25 cellular contexts compared by ENCODE assay signal in genomic region chr20:32554965-32555289, GRCh38. TPM values are rescaled to one million over a fixed set of nuclear protein-coding genes. Genes with fewer than 3 reads are reported as not detected.
DNase-seq lines count a peak whose midpoint lies in the region; ATAC-seq, FAIRE-seq and TF ChIP-seq lines count a peak whose summit lies in the region.
"Had no signal": no experiment of that assay in that cellular context is flagged by ENCODE, and none has a peak within 500 bp of the region (broad histone marks: within the 10 kb centered on the region; RNA-seq: fewer than 3 reads in every experiment).

No MANE protein-coding gene starts in this region.

- H3K4me3 Mint-ChIP-seq in CD4-positive, CD25-positive, alpha-beta regulatory T cell, result peak overlapping the region in 1 of 4 donors; percentile 49
- no peak overlapping the region for H3K4me3 Mint-ChIP-seq in activated T-helper 1 cell treated with anti-CD3 and anti-CD28 coated beads, Interleukin-12 subunit alpha, Interleukin-12 subunit beta, Interleukin-2, Interleukin-4 antibody, amounts not matched to agents 30 ng/mL and 10 ng/mL and 1 ng/mL, durations not matched to agents 14 hours and 24 hours and 36 hours
- peak overlapping the region in 3 of 5 donors; percentile 33 to 60 (median 52) for H3K4me3 Mint-ChIP-seq in immature natural killer cell
- H3K4me3 Mint-ChIP-seq: activated CD4-positive, alpha-beta T cell treated with anti-CD3 and anti-CD28 coated beads, Interleukin-2, amount 10 ng/mL, durations not matched to agents 24 days and 14 days; T-helper 1 cell treated with Interleukin-12 subunit alpha and Interleukin-12 subunit beta and Interleukin-4 antibody, amounts not matched to agents 30 μg/mL and 1 μg/mL, for 36 hours had no signal

- DNase-seq in A549 (ENCODE audit: low read depth in 1 of 2, low spot score in 1 of 2), result no peak
- DNase-seq in CD4-positive, CD25-positive, alpha-beta regulatory T cell, result no peak
- no peak for DNase-seq in activated T-helper 1 cell treated with anti-CD3 and anti-CD28 coated beads, Interleukin-12 subunit alpha, Interleukin-12 subunit beta, Interleukin-2, Interleukin-4 antibody, amounts not matched to agents 30 ng/mL and 10 ng/mL and 1 ng/mL, durations not matched to agents 14 hours and 24 hours and 36 hours (ENCODE audit: low spot score)
- DNase-seq in immature natural killer cell, result no peak
- DNase-seq in NCI-H526 (lab: John Stamatoyannopoulos, UW), result no peak
- no peak for DNase-seq in middle frontal gyrus (ENCODE audit: extremely low spot score, low spot score)
- no peak for DNase-seq in NCI-H187 treated with DMSO at 0.1 percent for 48 hours (lab: John Stamatoyannopoulos, UW)
- DNase-seq: activated CD4-positive, alpha-beta T cell treated with anti-CD3 and anti-CD28 coated beads, Interleukin-2, amount 10 ng/mL, durations not matched to agents 24 days and 14 days; body of pancreas; gastrocnemius medialis; GOT3; kidney; lower lobe of right lung; NCI-H1417 treated with DMSO at 0.1 percent for 48 hours; NCI-H510A; NK-92 treated with Interleukin-12 subunit alpha and Interleukin-12 subunit beta, amount 100 ng/mL, for 24 hours; occipital lobe; stimulated activated CD4-positive, alpha-beta T cell treated with anti-CD3 and anti-CD28 coated beads, Interleukin-2, amount 100 ng/mL, for 48 hours; stomach had no signal

- FAIRE-seq in A549 (lab: Jason Lieb, UNC), result no peak
- FAIRE-seq: kidney had no signal

- POLR2A ChIA-PET in A549 (lab: Yijun Ruan, JAX), result no interaction called here

- no peak for TF ChIP-seq RAD21 in A549 (conservative IDR thresholded peaks at IDR 0.05 in 1 of 2, IDR thresholded peaks at IDR 0.05 in 1 of 2)

- WGBS in A549 (ENCODE audit: missing lambda C conversion rate), result 88% methylated on average over 3 of the region's 3 CpGs

- TF ChIP-seq POLR2A in A549 (IDR thresholded peaks at IDR 0.05; ENCODE audit: low read length), result no peak

- peak in 1 of 2 experiments; percentile 28; a peak in 1 of 6 replicates for ATAC-seq in A549
- ATAC-seq in CD4-positive, CD25-positive, alpha-beta regulatory T cell (ENCODE audit: low read depth in 2 of 2), result no peak
- ATAC-seq in HG03095 (IDR thresholded peaks at IDR 0.05; ENCODE audit: unreplicated experiment), result no peak
- ATAC-seq: body of pancreas, gastrocnemius medialis, lower lobe of right lung had no signal

- CTCF ChIA-PET in A549 (lab: Yijun Ruan, JAX), result interaction anchor here (0.7 to 4.2 kb wide), 3 partner anchors 16 to 98 kb away, joined by 3 to 19 read pairs (median 7); no protein-coding TSS in a partner anchor

- TF ChIP-seq EP300 in A549 (IDR thresholded peaks at IDR 0.05), result no peak

- peak overlapping the region in 1 of 2 experiments; percentile 26; a peak in 3 of 6 replicates for H3K27ac ChIP-seq in A549
- H3K27ac ChIP-seq in CD4-positive, CD25-positive, alpha-beta regulatory T cell (ENCODE audit: insufficient read depth, low read length, poor library complexity, severe bottlenecking), result no peak overlapping the region
- H3K27ac ChIP-seq: body of pancreas, esophagus muscularis mucosa, gastrocnemius medialis, lower lobe of right lung, SJSA1, stomach, tibial nerve had no signal

- peak overlapping the region; percentile 28; the same call in 2 of the 3 replicates for H3K4me2 ChIP-seq in A549

- H3K9me3 ChIP-seq in A549, result peaks cover 3% of the 10 kb centered on the region
- no peaks in the 10 kb centered on the region for H3K9me3 ChIP-seq in CD4-positive, CD25-positive, alpha-beta regulatory T cell (ENCODE audit: control insufficient read depth in 2 of 2, low read length in 2 of 2)
- H3K9me3 ChIP-seq: body of pancreas, esophagus muscularis mucosa, gastrocnemius medialis, lower lobe of right lung, MG63, SJSA1, stomach, tibial nerve had no signal

- peaks cover 16% of the 10 kb centered on the region for H3K36me3 Mint-ChIP-seq in CD4-positive, CD25-positive, alpha-beta regulatory T cell
- H3K36me3 Mint-ChIP-seq in activated T-helper 1 cell treated with anti-CD3 and anti-CD28 coated beads, Interleukin-12 subunit alpha, Interleukin-12 subunit beta, Interleukin-2, Interleukin-4 antibody, amounts not matched to agents 30 ng/mL and 10 ng/mL and 1 ng/mL, durations not matched to agents 14 hours and 24 hours and 36 hours (ENCODE audit: low read depth), result peaks cover 3% of the 10 kb centered on the region
- H3K36me3 Mint-ChIP-seq in immature natural killer cell, result peaks cover 0 to 4% (median 3%) of the 10 kb centered on the region in 3 donors

- H3K36me3 ChIP-seq in CD4-positive, CD25-positive, alpha-beta regulatory T cell (ENCODE audit: control insufficient read depth, insufficient read depth, low read length), result peaks cover 4% of the 10 kb centered on the region
- H3K36me3 ChIP-seq: esophagus muscularis mucosa, gastrocnemius medialis, lower lobe of right lung, MG63, SJSA1, stomach, tibial nerve had no signal

- no peaks in the 10 kb centered on the region for H3K27me3 ChIP-seq in CD4-positive, CD25-positive, alpha-beta regulatory T cell (ENCODE audit: control insufficient read depth, insufficient read depth, low read length)
- H3K27me3 ChIP-seq: body of pancreas, gastrocnemius medialis, MG63, SJSA1 had no signal

- peaks cover 0 to 2% (median 0%) of the 10 kb centered on the region in 7 donors for H3K9me3 Mint-ChIP-seq in CD4-positive, CD25-positive, alpha-beta regulatory T cell
- no peaks in the 10 kb centered on the region for H3K9me3 Mint-ChIP-seq in activated T-helper 1 cell treated with anti-CD3 and anti-CD28 coated beads, Interleukin-12 subunit alpha, Interleukin-12 subunit beta, Interleukin-2, Interleukin-4 antibody, amounts not matched to agents 30 ng/mL and 10 ng/mL and 1 ng/mL, durations not matched to agents 14 hours and 24 hours and 36 hours
- H3K9me3 Mint-ChIP-seq in immature natural killer cell, result no peaks in the 10 kb centered on the region
- H3K9me3 Mint-ChIP-seq: activated CD4-positive, alpha-beta T cell treated with anti-CD3 and anti-CD28 coated beads, Interleukin-2, amount 10 ng/mL, durations not matched to agents 24 days and 14 days; T-helper 1 cell treated with Interleukin-12 subunit alpha and Interleukin-12 subunit beta and Interleukin-4 antibody, amounts not matched to agents 30 μg/mL and 1 μg/mL, for 36 hours had no signal

- H3K4me3 ChIP-seq in A549, result no peak overlapping the region
- H3K4me3 ChIP-seq in CD4-positive, CD25-positive, alpha-beta regulatory T cell (ENCODE audit: low read depth, low read length), result no peak overlapping the region
- H3K4me3 ChIP-seq: body of pancreas, esophagus muscularis mucosa, gastrocnemius medialis, lower lobe of right lung, MG63, SJSA1, stomach, tibial nerve had no signal

- intact Hi-C loops in activated T-helper 1 cell treated with anti-CD3 and anti-CD28 coated beads, Interleukin-12 subunit alpha, Interleukin-12 subunit beta, Interleukin-2, Interleukin-4 antibody, amounts not matched to agents 30 ng/mL and 10 ng/mL and 1 ng/mL, durations not matched to agents 14 hours and 24 hours and 36 hours (cut with micrococcal nuclease), result no loop called here

- no peak for TF ChIP-seq CTCF in A549 (IDR thresholded peaks at IDR 0.05)

- H3K4me1 ChIP-seq in A549, result peaks cover 9% of the 10 kb centered on the region
- H3K4me1 ChIP-seq in CD4-positive, CD25-positive, alpha-beta regulatory T cell (ENCODE audit: control insufficient read depth, insufficient read depth, low read length, poor library complexity, severe bottlenecking), result peaks cover 31% of the 10 kb centered on the region
- H3K4me1 ChIP-seq: esophagus muscularis mucosa, gastrocnemius medialis, lower lobe of right lung, stomach had no signal

- H3K27me3 Mint-ChIP-seq in CD4-positive, CD25-positive, alpha-beta regulatory T cell, result no peaks in the 10 kb centered on the region
- H3K27me3 Mint-ChIP-seq in activated T-helper 1 cell treated with anti-CD3 and anti-CD28 coated beads, Interleukin-12 subunit alpha, Interleukin-12 subunit beta, Interleukin-2, Interleukin-4 antibody, amounts not matched to agents 30 ng/mL and 10 ng/mL and 1 ng/mL, durations not matched to agents 14 hours and 24 hours and 36 hours (ENCODE audit: insufficient read depth), result no peaks in the 10 kb centered on the region
- peaks cover 2 to 6% (median 4%) of the 10 kb centered on the region in 3 donors for H3K27me3 Mint-ChIP-seq in immature natural killer cell (ENCODE audit: low read depth in 3 of 3)
- H3K27me3 Mint-ChIP-seq: activated CD4-positive, alpha-beta T cell treated with anti-CD3 and anti-CD28 coated beads, Interleukin-2, amount 10 ng/mL, durations not matched to agents 24 days and 14 days had no signal

- H3K27ac Mint-ChIP-seq in CD4-positive, CD25-positive, alpha-beta regulatory T cell, result peak overlapping the region; percentile 76 to 93 (median 89)
- H3K27ac Mint-ChIP-seq in activated T-helper 1 cell treated with anti-CD3 and anti-CD28 coated beads, Interleukin-12 subunit alpha, Interleukin-12 subunit beta, Interleukin-2, Interleukin-4 antibody, amounts not matched to agents 30 ng/mL and 10 ng/mL and 1 ng/mL, durations not matched to agents 14 hours and 24 hours and 36 hours, result peak overlapping the region; percentile 38
- peak overlapping the region; percentile 70 to 95 (median 80) for H3K27ac Mint-ChIP-seq in immature natural killer cell
- H3K27ac Mint-ChIP-seq: activated CD4-positive, alpha-beta T cell treated with anti-CD3 and anti-CD28 coated beads, Interleukin-2, amount 10 ng/mL, durations not matched to agents 24 days and 14 days had no signal

- peaks cover 14 to 77% (median 38%) of the 10 kb centered on the region in 4 donors for H3K4me1 Mint-ChIP-seq in CD4-positive, CD25-positive, alpha-beta regulatory T cell
- H3K4me1 Mint-ChIP-seq in activated T-helper 1 cell treated with anti-CD3 and anti-CD28 coated beads, Interleukin-12 subunit alpha, Interleukin-12 subunit beta, Interleukin-2, Interleukin-4 antibody, amounts not matched to agents 30 ng/mL and 10 ng/mL and 1 ng/mL, durations not matched to agents 14 hours and 24 hours and 36 hours (ENCODE audit: low read depth), result peaks cover 26% of the 10 kb centered on the region
- H3K4me1 Mint-ChIP-seq in immature natural killer cell, result peaks cover 74 to 82% of the 10 kb centered on the region in 2 donors

TF ChIP-seq in A549, 52 proteins besides CTCF, POLR2A, EP300 and RAD21 (continues in another document):
- TF ChIP-seq ZC3H11A (IDR thresholded peaks at IDR 0.05) (no peak), HOXA7 (CRISPR knock-in tag; IDR thresholded peaks at IDR 0.05) (no peak)

RNA-seq across cellular contexts. Expression of gene NOL4L, which starts 30.2 kb away (rescaled TPM):
- polyA plus RNA-seq in A549 (2011; rRNA removed) (9.5 and 10.2 TPM in 2 replicates), A549 (2017; fragmentation: RNase III; extraction: RNeasy Plus Mini Kit Qiagen cat#74134 plus additional on column Dnase treatment) (11.8 to 13.8 TPM (median 11.8 TPM) in 3 replicates), immature natural killer cell (10 to 100 TPM in 1 of 3 donors, 1 to 10 TPM in 2; 4.1 to 17.2 (median 9.6) TPM)
- 13.2 and 16.4 TPM in 2 replicates for polyA plus RNA-seq in A549 (2012; cell fraction: cytosol; rRNA removed)
- 27.6 and 32.9 TPM in 2 replicates for polyA plus RNA-seq in A549 (2012; cell fraction: nucleus; rRNA removed)
- 10.0 and 15.0 TPM in 2 replicates for polyA minus RNA-seq in A549 (2011; rRNA and poly(A)+ RNA removed)
- 84.8 TPM for total RNA-seq in CD4-positive, CD25-positive, alpha-beta regulatory T cell
- 10 to 100 TPM in 3 of 4 donors, 1 to 10 TPM in 1; 7.1 to 11.4 (median 10.6) TPM for polyA plus RNA-seq in CD4-positive, CD25-positive, alpha-beta regulatory T cell
- 10.3 and 14.3 TPM in 2 replicates for total RNA-seq in activated T-helper 1 cell treated with anti-CD3 and anti-CD28 coated beads, Interleukin-12 subunit alpha, Interleukin-12 subunit beta, Interleukin-2, Interleukin-4 antibody, amounts not matched to agents 30 ng/mL and 10 ng/mL and 1 ng/mL, durations not matched to agents 14 hours and 24 hours and 36 hours

Comparison
In these comparisons a context has a peak if more than half of its experiments do, and no peak if none do; other contexts are left out.
1. H3K27ac Mint-ChIP-seq: peak in every context shown above with its lines; median percentile 89 in CD4-positive, CD25-positive, alpha-beta regulatory T cell; 80 in immature natural killer cell; 38 in activated T-helper 1 cell treated with anti-CD3 and anti-CD28 coated beads, Interleukin-12 subunit alpha, Interleukin-12 subunit beta, Interleukin-2, Interleukin-4 antibody, amounts not matched to agents 30 ng/mL and 10 ng/mL and 1 ng/mL, durations not matched to agents 14 hours and 24 hours and 36 hours.